ENCODE assay signal across 8 cellular contexts in the genomic region with DNA sequence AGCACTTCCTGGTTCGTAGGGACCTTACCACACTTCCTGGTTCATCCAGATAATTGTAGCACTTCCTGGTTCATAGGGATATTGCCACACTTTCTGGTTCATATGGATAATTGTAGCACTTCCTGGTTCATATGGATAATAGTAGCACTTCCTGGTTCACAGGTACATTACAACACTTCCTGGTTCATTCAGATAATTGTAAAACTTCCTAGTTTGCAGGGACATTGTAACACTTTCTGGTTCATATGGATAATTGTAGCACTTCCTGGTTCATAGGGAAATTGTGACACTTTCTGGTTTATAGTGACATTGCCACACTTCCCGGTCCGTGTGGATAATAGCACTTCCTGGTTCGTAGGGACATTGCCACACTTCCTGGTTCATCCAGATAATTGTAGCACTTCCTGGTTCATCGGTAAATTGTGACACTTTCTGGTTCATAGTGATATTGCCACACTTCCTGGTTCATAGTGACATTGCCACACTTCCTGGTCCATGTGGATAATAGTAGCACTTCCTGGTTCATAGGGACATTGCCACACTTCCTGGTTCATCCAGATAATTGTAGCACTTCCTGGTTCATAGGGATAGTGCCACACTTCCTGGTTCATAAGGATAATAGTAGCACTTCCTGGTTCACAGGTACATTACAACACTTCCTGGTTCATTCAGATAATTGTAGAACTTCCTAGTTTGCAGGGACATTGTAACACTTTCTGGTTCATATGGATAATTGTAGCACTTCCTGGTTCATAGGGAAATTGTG.
DNase-seq lines count a peak whose midpoint lies in the region; ATAC-seq and TF ChIP-seq lines count a peak whose summit lies in the region.
"Not testable (repeated sequence)": the region's sequence is repeated elsewhere in the genome, so short reads cannot be mapped to it uniquely, and the experiment has no call there.

No MANE protein-coding gene starts in this region.

- POLR2A ChIA-PET in CD8-positive, alpha-beta T cell (lab: Charles Lee); activated naive CD8-positive, alpha-beta T cell treated with anti-CD3 and anti-CD28 coated beads, Interleukin-2, amount 10 ng/mL, durations not matched to agents 7 days and 5 days (lab: Charles Lee): not testable (repeated sequence)

- H3K9me3 Mint-ChIP-seq in CD8-positive, alpha-beta T cell: peaks cover 38% of the 10 kb centered on the region
- H3K9me3 Mint-ChIP-seq in activated CD8-positive, alpha-beta memory T cell treated with anti-CD3 and anti-CD28 coated beads, Interleukin-2, amount 10 ng/mL, durations not matched to agents 7 days and 5 days (ENCODE audit: low read depth): peaks cover 38% of the 10 kb centered on the region
- H3K9me3 Mint-ChIP-seq in activated naive CD8-positive, alpha-beta T cell treated with anti-CD3 and anti-CD28 coated beads, Interleukin-2, amount 10 ng/mL, durations not matched to agents 7 days and 5 days: peaks cover 41% of the 10 kb centered on the region
- peaks cover 46 to 52% of the 10 kb centered on the region in 2 donors for H3K9me3 Mint-ChIP-seq in stimulated activated naive CD8-positive, alpha-beta T cell treated with anti-CD3 and anti-CD28 coated beads, Interleukin-15, amount 100 ng/mL, for 72 hours

- peak overlapping the region; percentile 27; the same call in 1 of the 2 replicates for H2AFZ ChIP-seq in Karpas-422 (ENCODE audit: low read length)

- WGBS in gastroesophageal sphincter (ENCODE audit: low coverage in 1 of 2), 2 donors: 86 to 94% methylated on average over 5 of the region's 5 CpGs

- not testable (repeated sequence) for H3K27me3 Mint-ChIP-seq in CD8-positive, alpha-beta T cell (ENCODE audit: low read depth); activated CD8-positive, alpha-beta memory T cell treated with anti-CD3 and anti-CD28 coated beads, Interleukin-2, amount 10 ng/mL, durations not matched to agents 7 days and 5 days; activated naive CD8-positive, alpha-beta T cell treated with anti-CD3 and anti-CD28 coated beads, Interleukin-2, amount 10 ng/mL, durations not matched to agents 7 days and 5 days; stimulated activated naive CD8-positive, alpha-beta T cell treated with anti-CD3 and anti-CD28 coated beads, Interleukin-15, amount 100 ng/mL, for 72 hours

- peak overlapping the region; percentile 38 for H3K27ac ChIP-seq in CD8-positive, alpha-beta T cell (ENCODE audit: low read depth, low read length)
- H3K27ac ChIP-seq in Karpas-422 (ENCODE audit: low read length): peak overlapping the region; percentile 65
- peak overlapping the region in 3 of 4 donors; percentile 6 to 27 (median 21) for H3K27ac ChIP-seq in gastroesophageal sphincter
- H3K27ac ChIP-seq in neutrophil: peak overlapping the region; percentile 82

- peak overlapping the region; percentile 97 for H3K27ac Mint-ChIP-seq in CD8-positive, alpha-beta T cell
- peak overlapping the region; percentile 93 for H3K27ac Mint-ChIP-seq in activated CD8-positive, alpha-beta memory T cell treated with anti-CD3 and anti-CD28 coated beads, Interleukin-2, amount 10 ng/mL, durations not matched to agents 7 days and 5 days
- peak overlapping the region; percentile 93 for H3K27ac Mint-ChIP-seq in activated naive CD8-positive, alpha-beta T cell treated with anti-CD3 and anti-CD28 coated beads, Interleukin-2, amount 10 ng/mL, durations not matched to agents 7 days and 5 days
- peak overlapping the region; percentile 96 to 99 for H3K27ac Mint-ChIP-seq in stimulated activated naive CD8-positive, alpha-beta T cell treated with anti-CD3 and anti-CD28 coated beads, Interleukin-15, amount 100 ng/mL, for 72 hours

- TF ChIP-seq POLR2A in gastroesophageal sphincter (IDR thresholded peaks at IDR 0.05): not testable (repeated sequence)

- TF ChIP-seq EP300 in gastroesophageal sphincter (IDR thresholded peaks at IDR 0.05): not testable (repeated sequence)

- H4K20me1 ChIP-seq in Karpas-422 (ENCODE audit: insufficient read depth, low read depth, low read length): not testable (repeated sequence)

- DNase-seq in CD8-positive, alpha-beta T cell: peak in 6 of 7 experiments; percentile 28 to 75 (median 49)
- DNase-seq in Karpas-422 (peak; percentile 93), T-helper 1 cell (peak; percentile 36 to 85 (median 58))
- peak; percentile 75 for DNase-seq in activated CD8-positive, alpha-beta memory T cell treated with anti-CD3 and anti-CD28 coated beads, Interleukin-2, amount 10 ng/mL, durations not matched to agents 7 days and 5 days
- not testable (repeated sequence) for DNase-seq in activated naive CD8-positive, alpha-beta T cell treated with anti-CD3 and anti-CD28 coated beads, Interleukin-2, amount 10 ng/mL, durations not matched to agents 7 days and 5 days
- peak; percentile 60 to 72 for DNase-seq in stimulated activated naive CD8-positive, alpha-beta T cell treated with anti-CD3 and anti-CD28 coated beads, Interleukin-15, amount 100 ng/mL, for 72 hours

- H3K4me1 Mint-ChIP-seq in CD8-positive, alpha-beta T cell (ENCODE audit: low read depth): peaks cover 51% of the 10 kb centered on the region
- H3K4me1 Mint-ChIP-seq in activated CD8-positive, alpha-beta memory T cell treated with anti-CD3 and anti-CD28 coated beads, Interleukin-2, amount 10 ng/mL, durations not matched to agents 7 days and 5 days: peaks cover 56% of the 10 kb centered on the region
- H3K4me1 Mint-ChIP-seq in activated naive CD8-positive, alpha-beta T cell treated with anti-CD3 and anti-CD28 coated beads, Interleukin-2, amount 10 ng/mL, durations not matched to agents 7 days and 5 days: peaks cover 42% of the 10 kb centered on the region
- H3K4me1 Mint-ChIP-seq in stimulated activated naive CD8-positive, alpha-beta T cell treated with anti-CD3 and anti-CD28 coated beads, Interleukin-15, amount 100 ng/mL, for 72 hours: peaks cover 59% of the 10 kb centered on the region

- intact Hi-C loops in CD8-positive, alpha-beta T cell (cut with DNase I, micrococcal nuclease): loop anchor here (2.0 to 5.0 kb wide), 4 partner anchors 62 to 1238 kb away; partner anchors contain the start of genes CD99 (in 2 of the 2), ASMTL (in 1 of the 2) and SLC25A6 (in 1 of the 2)

- peaks cover 70% of the 10 kb centered on the region for H3K36me3 Mint-ChIP-seq in CD8-positive, alpha-beta T cell
- H3K36me3 Mint-ChIP-seq in activated CD8-positive, alpha-beta memory T cell treated with anti-CD3 and anti-CD28 coated beads, Interleukin-2, amount 10 ng/mL, durations not matched to agents 7 days and 5 days: peaks cover 70% of the 10 kb centered on the region
- peaks cover 63% of the 10 kb centered on the region for H3K36me3 Mint-ChIP-seq in activated naive CD8-positive, alpha-beta T cell treated with anti-CD3 and anti-CD28 coated beads, Interleukin-2, amount 10 ng/mL, durations not matched to agents 7 days and 5 days

- H3K4me3 ChIP-seq in CD8-positive, alpha-beta T cell (ENCODE audit: low read depth, low read length); gastroesophageal sphincter; neutrophil (ENCODE audit: low read depth in 1 of 2, low read length in 1 of 2): not testable (repeated sequence)
- H3K4me3 ChIP-seq in Karpas-422 (ENCODE audit: low read length): peak overlapping the region; percentile 47; the same call in 1 of the 2 replicates

- H3K4me1 ChIP-seq in CD8-positive, alpha-beta T cell (ENCODE audit: insufficient read depth, low read length): peaks cover 16% of the 10 kb centered on the region
- peaks cover 20% of the 10 kb centered on the region for H3K4me1 ChIP-seq in Karpas-422 (ENCODE audit: low read length)
- H3K4me1 ChIP-seq in gastroesophageal sphincter; neutrophil (ENCODE audit: control insufficient read depth in 1 of 2, insufficient read depth in 1 of 2, low read depth in 1 of 2, low read length in 1 of 2): not testable (repeated sequence)

- H3K9me3 ChIP-seq in CD8-positive, alpha-beta T cell (ENCODE audit: low read length): peaks cover 13% of the 10 kb centered on the region
- H3K9me3 ChIP-seq in Karpas-422 (ENCODE audit: low read length) (peaks cover 22% of the 10 kb centered on the region), neutrophil (peaks cover 43% of the 10 kb centered on the region)
- not testable (repeated sequence) for H3K9me3 ChIP-seq in gastroesophageal sphincter

- not testable (repeated sequence) for H3K9me2 ChIP-seq in Karpas-422 (replicated peaks; ENCODE audit: insufficient read depth, low read length)

- H3K9ac ChIP-seq in Karpas-422 (ENCODE audit: low read length): not testable (repeated sequence)

- H3K36me3 ChIP-seq in CD8-positive, alpha-beta T cell (ENCODE audit: insufficient read depth, low read length): not testable (repeated sequence)
- H3K36me3 ChIP-seq in Karpas-422 (ENCODE audit: insufficient read depth, low read length) (peaks cover 55% of the 10 kb centered on the region), gastroesophageal sphincter (peaks cover 0 to 29% of the 10 kb centered on the region in 2 donors), neutrophil (peaks cover 23% of the 10 kb centered on the region)

- H3K4me3 Mint-ChIP-seq in CD8-positive, alpha-beta T cell: peak overlapping the region; percentile 68
- H3K4me3 Mint-ChIP-seq in activated CD8-positive, alpha-beta memory T cell treated with anti-CD3 and anti-CD28 coated beads, Interleukin-2, amount 10 ng/mL, durations not matched to agents 7 days and 5 days: peak overlapping the region; percentile 46
- H3K4me3 Mint-ChIP-seq in activated naive CD8-positive, alpha-beta T cell treated with anti-CD3 and anti-CD28 coated beads, Interleukin-2, amount 10 ng/mL, durations not matched to agents 7 days and 5 days: peak overlapping the region; percentile 9
- H3K4me3 Mint-ChIP-seq in stimulated activated naive CD8-positive, alpha-beta T cell treated with anti-CD3 and anti-CD28 coated beads, Interleukin-15, amount 100 ng/mL, for 72 hours: peak overlapping the region; percentile 52 to 55

- peak overlapping the region; percentile 31 for H3K4me2 ChIP-seq in Karpas-422 (ENCODE audit: low read depth, low read length, poor library complexity, severe bottlenecking)

- not testable (repeated sequence) for H3K27me3 ChIP-seq in CD8-positive, alpha-beta T cell (ENCODE audit: insufficient read depth, low read length); Karpas-422 (ENCODE audit: low read length); gastroesophageal sphincter; neutrophil

- ATAC-seq in CD8-positive, alpha-beta T cell: peak; percentile 53
- not testable (repeated sequence) for ATAC-seq in activated CD8-positive, alpha-beta memory T cell treated with anti-CD3 and anti-CD28 coated beads, Interleukin-2, amount 10 ng/mL, durations not matched to agents 7 days and 5 days; activated naive CD8-positive, alpha-beta T cell treated with anti-CD3 and anti-CD28 coated beads, Interleukin-2, amount 10 ng/mL, durations not matched to agents 7 days and 5 days (ENCODE audit: low read depth); gastroesophageal sphincter; stimulated activated naive CD8-positive, alpha-beta T cell treated with anti-CD3 and anti-CD28 coated beads, Interleukin-15, amount 100 ng/mL, for 72 hours

- peaks cover 12% of the 10 kb centered on the region for H3K79me2 ChIP-seq in Karpas-422 (ENCODE audit: low read length)

- CTCF ChIA-PET in CD8-positive, alpha-beta T cell (lab: Charles Lee); activated CD8-positive, alpha-beta memory T cell treated with anti-CD3 and anti-CD28 coated beads, Interleukin-2, amount 10 ng/mL, durations not matched to agents 7 days and 5 days (lab: Charles Lee): not testable (repeated sequence)

- not testable (repeated sequence) for TF ChIP-seq CTCF in CD8-positive, alpha-beta T cell (IDR thresholded peaks at IDR 0.05); gastroesophageal sphincter (IDR thresholded peaks at IDR 0.05); neutrophil (IDR thresholded peaks at IDR 0.05)

Comparison
In these comparisons a context has a peak if more than half of its experiments do, and no peak if none do; other contexts are left out.
1. H3K27ac ChIP-seq: peak in every context shown above with its lines; median percentile 82 in neutrophil; 65 in Karpas-422; 38 in CD8-positive, alpha-beta T cell; 21 in gastroesophageal sphincter.
2. H3K4me3 Mint-ChIP-seq: peak in every context shown above with its lines; median percentile 68 in CD8-positive, alpha-beta T cell; 54 in stimulated activated naive CD8-positive, alpha-beta T cell treated with anti-CD3 and anti-CD28 coated beads, Interleukin-15, amount 100 ng/mL, for 72 hours; 46 in activated CD8-positive, alpha-beta memory T cell treated with anti-CD3 and anti-CD28 coated beads, Interleukin-2, amount 10 ng/mL, durations not matched to agents 7 days and 5 days; 9 in activated naive CD8-positive, alpha-beta T cell treated with anti-CD3 and anti-CD28 coated beads, Interleukin-2, amount 10 ng/mL, durations not matched to agents 7 days and 5 days.